In genomic region chr7:71716741-71717140, GRCh38 we compare ENCODE assay signal across 26 cellular contexts.
DNase-seq lines count a peak whose midpoint lies in the region; ATAC-seq and TF ChIP-seq lines count a peak whose summit lies in the region.
"Had no signal": no experiment of that assay in that cellular context is flagged by ENCODE, and none has a peak within 500 bp of the region (broad histone marks: within the 10 kb centered on the region; RNA-seq: fewer than 3 reads in every experiment).

No MANE protein-coding gene starts in this region.

- H3K4me1 Mint-ChIP-seq in WTC11 (peaks cover 16% of the 10 kb centered on the region), neural progenitor cell (peaks cover 18% of the 10 kb centered on the region)
- H3K4me1 Mint-ChIP-seq: CD14-positive monocyte; CD8-positive, alpha-beta memory T cell; IgD-negative memory B cell had no signal

- no peak for TF ChIP-seq POLR2A in prostate gland (IDR thresholded peaks at IDR 0.05)

- H3K27ac ChIP-seq in iPS-20b (ENCODE audit: low read length): no peak overlapping the region
- no peak overlapping the region for H3K27ac ChIP-seq in neural progenitor cell
- no peak overlapping the region for H3K27ac ChIP-seq in prostate gland
- H3K27ac ChIP-seq: 22Rv1, HL-60, KMS-11, SK-N-MC had no signal

- no peak overlapping the region for H3K4me2 ChIP-seq in neural progenitor cell
- H3K4me2 ChIP-seq: KMS-11 had no signal

- H3K4me3 ChIP-seq in iPS-20b (ENCODE audit: low read length): no peak overlapping the region
- no peak overlapping the region for H3K4me3 ChIP-seq in neural progenitor cell
- H3K4me3 ChIP-seq in prostate gland: no peak overlapping the region
- H3K4me3 ChIP-seq: SK-N-MC had no signal

- peaks cover 22% of the 10 kb centered on the region for H3K36me3 Mint-ChIP-seq in WTC11
- no peaks in the 10 kb centered on the region for H3K36me3 Mint-ChIP-seq in neural progenitor cell
- H3K36me3 Mint-ChIP-seq: CD14-positive monocyte; CD8-positive, alpha-beta memory T cell; IgD-negative memory B cell had no signal

- H3K79me2 ChIP-seq in neural progenitor cell (ENCODE audit: low read depth): no peaks in the 10 kb centered on the region

- H3K9me3 Mint-ChIP-seq in WTC11: peaks cover 18% of the 10 kb centered on the region
- H3K9me3 Mint-ChIP-seq in neural progenitor cell: no peaks in the 10 kb centered on the region

- H3K27ac Mint-ChIP-seq in WTC11: no peak overlapping the region
- H3K27ac Mint-ChIP-seq in neural progenitor cell: no peak overlapping the region
- H3K27ac Mint-ChIP-seq: CD14-positive monocyte; CD8-positive, alpha-beta memory T cell; IgD-negative memory B cell had no signal

- POLR2A ChIA-PET in WTC11 (lab: Charles Lee): no interaction called here

- H4K20me1 ChIP-seq in neural progenitor cell (ENCODE audit: low read depth): no peaks in the 10 kb centered on the region

- H2AFZ ChIP-seq in neural progenitor cell (replicated peaks): no peak overlapping the region

- H3K9ac ChIP-seq in iPS-20b (ENCODE audit: low read depth, low read length): 0 out of 2 replicates have a peak overlapping the region, but pooled peaks have one; percentile 34
- H3K9ac ChIP-seq in neural progenitor cell: no peak overlapping the region
- H3K9ac ChIP-seq: KMS-11 had no signal

- H3F3A ChIP-seq in neural progenitor cell (ENCODE audit: low read depth): peaks cover 15% of the 10 kb centered on the region

- H3K4me3 Mint-ChIP-seq in WTC11: no peak overlapping the region
- no peak overlapping the region for H3K4me3 Mint-ChIP-seq in neural progenitor cell
- H3K4me3 Mint-ChIP-seq: CD14-positive monocyte; CD8-positive, alpha-beta memory T cell; IgD-negative memory B cell had no signal

- H3K27me3 Mint-ChIP-seq in WTC11 (ENCODE audit: low read depth): no peaks in the 10 kb centered on the region
- peaks cover 6% of the 10 kb centered on the region for H3K27me3 Mint-ChIP-seq in neural progenitor cell (ENCODE audit: insufficient read depth, low read depth)
- H3K27me3 Mint-ChIP-seq: CD8-positive, alpha-beta memory T cell; IgD-negative memory B cell had no signal

- ATAC-seq in WTC11: peak; percentile 36; the same call in 1 of the 2 replicates
- ATAC-seq: Panc1 had no signal

- TF ChIP-seq CTCF in WTC11 (IDR thresholded peaks at IDR 0.05): no peak
- TF ChIP-seq CTCF in neural progenitor cell (IDR thresholded peaks at IDR 0.05): no peak
- no peak for TF ChIP-seq CTCF in prostate gland (IDR thresholded peaks at IDR 0.05)

- WGBS in prostate gland: 44% methylated on average over 2 of the region's 2 CpGs

- peak; percentile 30 for DNase-seq in DMS 273 (lab: John Stamatoyannopoulos, UW; ENCODE audit: unreplicated experiment)
- no peak for DNase-seq in DMS 273 treated with DMSO at 0.1 percent for 48 hours (lab: John Stamatoyannopoulos, UW)
- DNase-seq in WTC11 (ENCODE audit: low spot score): no peak
- DNase-seq in neural progenitor cell (ENCODE audit: low spot score): peak; percentile 26
- no peak for DNase-seq in prostate gland (ENCODE audit: low spot score)
- no peak for DNase-seq in GM03348 (ENCODE audit: low spot score)
- DNase-seq in RKO (ENCODE audit: low spot score): no peak
- DNase-seq: BE2C; CD8-positive, alpha-beta memory T cell; DMS153; DND-41; NCI-H1048; NCI-H1417; NCI-H1694; NCI-H2029 treated with DMSO at 0.1 percent for 48 hours; NCI-H446 treated with DMSO at 0.1 percent for 48 hours; NCI-H69; SIG-M5 had no signal

- H3K36me3 ChIP-seq in iPS-20b (ENCODE audit: insufficient read depth, low read depth, low read length) (no peaks in the 10 kb centered on the region), neural progenitor cell (no peaks in the 10 kb centered on the region), prostate gland (no peaks in the 10 kb centered on the region)
- H3K36me3 ChIP-seq: BE2C had no signal

- no peaks in the 10 kb centered on the region for H3K27me3 ChIP-seq in iPS-20b (ENCODE audit: insufficient read depth, low read length)
- no peaks in the 10 kb centered on the region for H3K27me3 ChIP-seq in neural progenitor cell
- H3K27me3 ChIP-seq in prostate gland (replicated peaks; ENCODE audit: insufficient read depth): no peaks in the 10 kb centered on the region
- H3K27me3 ChIP-seq: BE2C had no signal

- H3K9me3 ChIP-seq in iPS-20b (ENCODE audit: insufficient read depth, low read depth, low read length) (peaks cover 4% of the 10 kb centered on the region; the same call in 1 of the 2 replicates), neural progenitor cell (ENCODE audit: low read depth) (no peaks in the 10 kb centered on the region), prostate gland (no peaks in the 10 kb centered on the region)
- H3K9me3 ChIP-seq: BE2C had no signal

- H3K4me1 ChIP-seq in iPS-20b (ENCODE audit: insufficient read depth, low read length) (0 out of 2 replicates have a peak, but pooled peaks cover 3% of the 10 kb centered on the region), neural progenitor cell (peaks cover 19% of the 10 kb centered on the region), prostate gland (replicated peaks) (no peaks in the 10 kb centered on the region)
- H3K4me1 ChIP-seq: BE2C had no signal

- CTCF ChIA-PET in WTC11 (lab: Charles Lee): interaction anchor here (1.0 kb wide), 1 partner anchor 19 kb away, joined by 3 read pairs; no protein-coding TSS in a partner anchor

- intact Hi-C loops in prostate gland (cut with DNase I): no loop called here

TF ChIP-seq in WTC11, 78 proteins besides CTCF, POLR2A, EP300 and RAD21:
- TF ChIP-seq KAT7 (CRISPR knock-in tag; IDR thresholded peaks at IDR 0.05; ENCODE audit: borderline replicate concordance): no peak
- no peak for TF ChIP-seq NR3C1 (CRISPR knock-in tag; conservative IDR thresholded peaks at IDR 0.05; ENCODE audit: low read depth)
- TF ChIP-seq ZNF416 (CRISPR knock-in tag; IDR thresholded peaks at IDR 0.05): no peak
- TF ChIP-seq EMX1 (CRISPR knock-in tag; IDR thresholded peaks at IDR 0.05): no peak
- no peak for TF ChIP-seq OVOL2 (CRISPR knock-in tag; IDR thresholded peaks at IDR 0.05; ENCODE audit: borderline replicate concordance)
- TF ChIP-seq ZSCAN18 (CRISPR knock-in tag; IDR thresholded peaks at IDR 0.05): no peak
- no peak for TF ChIP-seq USF2 (CRISPR knock-in tag; IDR thresholded peaks at IDR 0.05)

Comparison
In these comparisons a context has a peak if more than half of its experiments do, and no peak if none do; other contexts are left out.
1. DNase-seq: peak in DMS 273 (single experiment) and neural progenitor cell (single experiment); none in DMS 273 treated with DMSO at 0.1 percent for 48 hours (single experiment), WTC11 (single experiment), prostate gland (single experiment), GM03348 (single experiment) and RKO (single experiment).